In the genomic region with DNA sequence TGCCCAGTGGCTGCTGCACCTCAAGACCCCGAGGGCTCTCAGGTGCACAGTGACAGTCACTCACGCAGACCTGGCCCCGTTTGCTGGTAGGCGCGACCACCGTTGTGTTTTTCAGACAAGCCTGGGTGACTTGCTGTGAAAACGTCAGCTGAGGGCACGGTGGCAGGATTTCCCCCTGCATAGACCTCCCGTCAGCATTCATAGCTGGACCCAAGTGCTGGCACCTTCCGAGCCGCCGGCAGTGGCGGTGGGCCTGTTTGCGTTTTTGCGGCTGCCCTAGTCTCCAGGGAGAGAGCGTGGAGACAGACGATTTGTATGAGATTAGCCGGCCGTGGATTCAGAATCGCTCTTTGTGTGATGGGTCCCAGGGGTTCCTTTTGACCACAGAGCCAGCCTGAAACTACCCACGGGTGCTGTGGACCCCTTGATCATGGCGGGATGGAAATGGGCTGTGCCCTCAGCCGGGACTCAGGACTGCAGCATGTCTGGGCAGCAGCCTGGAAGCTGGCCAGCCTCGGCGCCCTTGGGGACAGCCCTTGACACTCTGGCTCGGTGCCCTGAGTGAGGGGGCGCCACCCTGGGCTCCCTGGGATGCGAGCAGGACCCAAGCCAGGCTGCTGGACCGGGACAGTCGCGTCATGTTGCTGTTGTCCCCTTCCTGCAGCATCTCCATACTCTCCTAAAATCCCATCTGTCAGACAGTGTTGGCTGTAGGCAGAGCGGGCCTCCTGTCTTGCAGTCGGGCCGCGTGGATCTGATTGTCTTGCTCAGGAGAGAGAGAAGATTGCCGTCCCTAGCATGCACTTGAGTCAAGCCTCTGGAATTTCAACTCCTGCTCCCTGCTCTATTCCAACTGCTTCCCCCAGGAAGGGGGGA, we compare ENCODE assay signal across 1 cellular context.
TF ChIP-seq lines count a peak whose summit lies in the region.

No MANE protein-coding gene starts in this region.

TF ChIP-seq in GM23338, 12 proteins besides CTCF, POLR2A, EP300 and RAD21 (continued from another document):
- TF ChIP-seq, protein P1, sequence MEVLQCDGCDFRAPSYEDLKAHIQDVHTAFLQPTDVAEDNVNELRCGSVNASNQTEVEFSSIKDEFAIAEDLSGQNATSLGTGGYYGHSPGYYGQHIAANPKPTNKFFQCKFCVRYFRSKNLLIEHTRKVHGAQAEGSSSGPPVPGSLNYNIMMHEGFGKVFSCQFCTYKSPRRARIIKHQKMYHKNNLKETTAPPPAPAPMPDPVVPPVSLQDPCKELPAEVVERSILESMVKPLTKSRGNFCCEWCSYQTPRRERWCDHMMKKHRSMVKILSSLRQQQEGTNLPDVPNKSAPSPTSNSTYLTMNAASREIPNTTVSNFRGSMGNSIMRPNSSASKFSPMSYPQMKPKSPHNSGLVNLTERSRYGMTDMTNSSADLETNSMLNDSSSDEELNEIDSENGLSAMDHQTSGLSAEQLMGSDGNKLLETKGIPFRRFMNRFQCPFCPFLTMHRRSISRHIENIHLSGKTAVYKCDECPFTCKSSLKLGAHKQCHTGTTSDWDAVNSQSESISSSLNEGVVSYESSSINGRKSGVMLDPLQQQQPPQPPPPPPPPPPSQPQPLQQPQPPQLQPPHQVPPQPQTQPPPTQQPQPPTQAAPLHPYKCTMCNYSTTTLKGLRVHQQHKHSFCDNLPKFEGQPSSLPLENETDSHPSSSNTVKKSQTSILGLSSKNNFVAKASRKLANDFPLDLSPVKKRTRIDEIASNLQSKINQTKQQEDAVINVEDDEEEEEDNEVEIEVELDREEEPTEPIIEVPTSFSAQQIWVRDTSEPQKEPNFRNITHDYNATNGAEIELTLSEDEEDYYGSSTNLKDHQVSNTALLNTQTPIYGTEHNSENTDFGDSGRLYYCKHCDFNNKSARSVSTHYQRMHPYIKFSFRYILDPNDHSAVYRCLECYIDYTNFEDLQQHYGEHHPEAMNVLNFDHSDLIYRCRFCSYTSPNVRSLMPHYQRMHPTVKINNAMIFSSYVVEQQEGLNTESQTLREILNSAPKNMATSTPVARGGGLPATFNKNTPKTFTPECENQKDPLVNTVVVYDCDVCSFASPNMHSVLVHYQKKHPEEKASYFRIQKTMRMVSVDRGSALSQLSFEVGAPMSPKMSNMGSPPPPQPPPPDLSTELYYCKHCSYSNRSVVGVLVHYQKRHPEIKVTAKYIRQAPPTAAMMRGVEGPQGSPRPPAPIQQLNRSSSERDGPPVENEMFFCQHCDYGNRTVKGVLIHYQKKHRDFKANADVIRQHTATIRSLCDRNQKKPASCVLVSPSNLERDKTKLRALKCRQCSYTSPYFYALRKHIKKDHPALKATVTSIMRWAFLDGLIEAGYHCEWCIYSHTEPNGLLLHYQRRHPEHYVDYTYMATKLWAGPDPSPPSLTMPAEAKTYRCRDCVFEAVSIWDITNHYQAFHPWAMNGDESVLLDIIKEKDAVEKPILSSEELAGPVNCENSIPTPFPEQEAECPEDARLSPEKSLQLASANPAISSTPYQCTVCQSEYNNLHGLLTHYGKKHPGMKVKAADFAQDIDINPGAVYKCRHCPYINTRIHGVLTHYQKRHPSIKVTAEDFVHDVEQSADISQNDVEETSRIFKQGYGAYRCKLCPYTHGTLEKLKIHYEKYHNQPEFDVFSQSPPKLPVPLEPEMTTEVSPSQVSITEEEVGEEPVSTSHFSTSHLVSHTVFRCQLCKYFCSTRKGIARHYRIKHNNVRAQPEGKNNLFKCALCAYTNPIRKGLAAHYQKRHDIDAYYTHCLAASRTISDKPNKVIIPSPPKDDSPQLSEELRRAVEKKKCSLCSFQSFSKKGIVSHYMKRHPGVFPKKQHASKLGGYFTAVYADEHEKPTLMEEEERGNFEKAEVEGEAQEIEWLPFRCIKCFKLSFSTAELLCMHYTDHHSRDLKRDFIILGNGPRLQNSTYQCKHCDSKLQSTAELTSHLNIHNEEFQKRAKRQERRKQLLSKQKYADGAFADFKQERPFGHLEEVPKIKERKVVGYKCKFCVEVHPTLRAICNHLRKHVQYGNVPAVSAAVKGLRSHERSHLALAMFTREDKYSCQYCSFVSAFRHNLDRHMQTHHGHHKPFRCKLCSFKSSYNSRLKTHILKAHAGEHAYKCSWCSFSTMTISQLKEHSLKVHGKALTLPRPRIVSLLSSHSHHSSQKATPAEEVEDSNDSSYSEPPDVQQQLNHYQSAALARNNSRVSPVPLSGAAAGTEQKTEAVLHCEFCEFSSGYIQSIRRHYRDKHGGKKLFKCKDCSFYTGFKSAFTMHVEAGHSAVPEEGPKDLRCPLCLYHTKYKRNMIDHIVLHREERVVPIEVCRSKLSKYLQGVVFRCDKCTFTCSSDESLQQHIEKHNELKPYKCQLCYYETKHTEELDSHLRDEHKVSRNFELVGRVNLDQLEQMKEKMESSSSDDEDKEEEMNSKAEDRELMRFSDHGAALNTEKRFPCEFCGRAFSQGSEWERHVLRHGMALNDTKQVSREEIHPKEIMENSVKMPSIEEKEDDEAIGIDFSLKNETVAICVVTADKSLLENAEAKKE (CRISPR knock-in tag; IDR thresholded peaks at IDR 0.05), result no peak
- TF ChIP-seq POLR2AphosphoS5 (IDR thresholded peaks at IDR 0.05; ENCODE audit: low read depth), result no peak
- TF ChIP-seq ETS1 (IDR thresholded peaks at IDR 0.05), result no peak
- TF ChIP-seq JUNB (IDR thresholded peaks at IDR 0.05; ENCODE audit: unreplicated experiment), result no peak
- no peak for TF ChIP-seq ZNF331 (CRISPR knock-in tag; IDR thresholded peaks at IDR 0.05; ENCODE audit: low read depth)
- no peak for TF ChIP-seq EZH2 (IDR thresholded peaks at IDR 0.05; ENCODE audit: low read depth, unreplicated experiment)
- no peak for TF ChIP-seq REST (IDR thresholded peaks at IDR 0.05; ENCODE audit: unreplicated experiment)
- TF ChIP-seq NANOG (IDR thresholded peaks at IDR 0.05; ENCODE audit: borderline replicate concordance), result no peak
- TF ChIP-seq STAT1 (IDR thresholded peaks at IDR 0.05; ENCODE audit: unreplicated experiment), result no peak
- no peak for TF ChIP-seq ZNF114 (CRISPR knock-in tag; IDR thresholded peaks at IDR 0.05)
- TF ChIP-seq CREB1 (CRISPR knock-in tag; IDR thresholded peaks at IDR 0.05; ENCODE audit: low read depth), result no peak
